ENCODE assay signal across 8 cellular contexts in genomic region chr20:34579191-34579661, GRCh38. TPM values are rescaled to one million over a fixed set of nuclear protein-coding genes. Genes with fewer than 3 reads are reported as not detected.
A peak's percentile ranks its signal among the peaks of the same experiment; 100 is the strongest.
DNase-seq lines count a peak whose midpoint lies in the region; ATAC-seq and TF ChIP-seq lines count a peak whose summit lies in the region.

No MANE protein-coding gene starts in this region.

- in situ Hi-C loops in astrocyte of the cerebellum (cut with HindIII; ENCODE audit: low sequenced_read_pairs): no loop called here

- no peaks in the 10 kb centered on the region for H3K27me3 ChIP-seq in H7 (ENCODE audit: control insufficient read depth, insufficient read depth, low read length)

- H3K36me3 ChIP-seq in H7 (replicated peaks; ENCODE audit: control insufficient read depth, insufficient read depth, low read length): peaks cover 9% of the 10 kb centered on the region

- H3K36me3 Mint-ChIP-seq in IgD-negative memory B cell: peaks cover 7% of the 10 kb centered on the region
- H3K36me3 Mint-ChIP-seq in nephron progenitor cell (ENCODE audit: low read depth): peaks cover 22% of the 10 kb centered on the region
- H3K36me3 Mint-ChIP-seq in natural killer cell: no peaks in the 10 kb centered on the region

- H3K4me3 Mint-ChIP-seq in IgD-negative memory B cell (peak overlapping the region in 2 of 4 donors; percentile 60 to 63), nephron progenitor cell (no peak overlapping the region), natural killer cell (no peak overlapping the region)

- no peak overlapping the region for H3K4me3 ChIP-seq in astrocyte of the cerebellum (ENCODE audit: low read depth, low read length)
- no peak overlapping the region for H3K4me3 ChIP-seq in H7 (ENCODE audit: insufficient read depth, low read depth, low read length)

- DNase-seq in AG09319 (ENCODE audit: extremely low read depth, low read depth) (peak; percentile 49), astrocyte of the cerebellum (ENCODE audit: low read depth) (peak; percentile 51), hypothalamus (lab: John Stamatoyannopoulos, UW) (peak in 38 of 51 donors; percentile 19 to 85 (median 64)), nephron progenitor cell (no peak), natural killer cell (no peak), H7 (no peak)

- peaks cover 20 to 32% (median 25%) of the 10 kb centered on the region in 3 donors for H3K4me1 Mint-ChIP-seq in IgD-negative memory B cell
- H3K4me1 Mint-ChIP-seq in nephron progenitor cell: peaks cover 41% of the 10 kb centered on the region
- peaks cover 11 to 12% of the 10 kb centered on the region in 2 donors for H3K4me1 Mint-ChIP-seq in natural killer cell

- H3K27ac Mint-ChIP-seq in IgD-negative memory B cell: peak overlapping the region in 2 of 3 donors; percentile 87 to 93
- H3K27ac Mint-ChIP-seq in nephron progenitor cell: no peak overlapping the region
- H3K27ac Mint-ChIP-seq in natural killer cell: no peak overlapping the region

- peaks cover 0 to 3% (median 2%) of the 10 kb centered on the region in 3 donors for H3K9me3 Mint-ChIP-seq in IgD-negative memory B cell
- no peaks in the 10 kb centered on the region for H3K9me3 Mint-ChIP-seq in nephron progenitor cell
- H3K9me3 Mint-ChIP-seq in natural killer cell: no peaks in the 10 kb centered on the region

- TF ChIP-seq CTCF in AG09319 (IDR thresholded peaks at IDR 0.05; ENCODE audit: low read depth, low read length) (peak; percentile 90), astrocyte of the cerebellum (IDR thresholded peaks at IDR 0.05; ENCODE audit: low read depth, low read length, missing control alignments) (peak; percentile 77), nephron progenitor cell (IDR thresholded peaks at IDR 0.05) (no peak), natural killer cell (IDR thresholded peaks at IDR 0.05) (no peak)

- peak overlapping the region; percentile 73 for H3K27ac ChIP-seq in temporal lobe (ENCODE audit: low read depth, low read length)

- intact Hi-C loops in natural killer cell (cut with micrococcal nuclease): no loop called here

- no peak for ATAC-seq in natural killer cell

- no peaks in the 10 kb centered on the region for H3K27me3 Mint-ChIP-seq in IgD-negative memory B cell
- no peaks in the 10 kb centered on the region for H3K27me3 Mint-ChIP-seq in nephron progenitor cell (ENCODE audit: low read depth, poor library complexity)
- H3K27me3 Mint-ChIP-seq in natural killer cell (ENCODE audit: low read depth in 2 of 2): no peaks in the 10 kb centered on the region

RNA-seq across cellular contexts. Expression of gene MAP1LC3A, which starts 20.7 kb away (rescaled TPM):
- polyA plus RNA-seq in IgD-negative memory B cell: 8.6 TPM
- total RNA-seq in temporal lobe (49.2 TPM), natural killer cell (10 to 100 TPM; 12.7 to 20.4 (median 19.8) TPM)
- total RNA-seq in H7 (2014; rRNA removed; shearing (Covaris generic)): 7.6 and 13.4 TPM in 2 replicates

Comparison
In these comparisons a context has a peak if more than half of its experiments do, and no peak if none do; other contexts are left out.
1. DNase-seq: peak in AG09319 (single experiment), astrocyte of the cerebellum (single experiment) and hypothalamus (38 of 51); none in nephron progenitor cell (single experiment), natural killer cell (single experiment) and H7 (single experiment).
2. CTCF ChIP-seq: peak in AG09319 (single experiment) and astrocyte of the cerebellum (single experiment); none in nephron progenitor cell (single experiment) and natural killer cell (single experiment).
3. H3K27ac Mint-ChIP-seq: peak in IgD-negative memory B cell (2 of 3); none in nephron progenitor cell (single experiment) and natural killer cell (0 of 2).